In the genomic region with DNA sequence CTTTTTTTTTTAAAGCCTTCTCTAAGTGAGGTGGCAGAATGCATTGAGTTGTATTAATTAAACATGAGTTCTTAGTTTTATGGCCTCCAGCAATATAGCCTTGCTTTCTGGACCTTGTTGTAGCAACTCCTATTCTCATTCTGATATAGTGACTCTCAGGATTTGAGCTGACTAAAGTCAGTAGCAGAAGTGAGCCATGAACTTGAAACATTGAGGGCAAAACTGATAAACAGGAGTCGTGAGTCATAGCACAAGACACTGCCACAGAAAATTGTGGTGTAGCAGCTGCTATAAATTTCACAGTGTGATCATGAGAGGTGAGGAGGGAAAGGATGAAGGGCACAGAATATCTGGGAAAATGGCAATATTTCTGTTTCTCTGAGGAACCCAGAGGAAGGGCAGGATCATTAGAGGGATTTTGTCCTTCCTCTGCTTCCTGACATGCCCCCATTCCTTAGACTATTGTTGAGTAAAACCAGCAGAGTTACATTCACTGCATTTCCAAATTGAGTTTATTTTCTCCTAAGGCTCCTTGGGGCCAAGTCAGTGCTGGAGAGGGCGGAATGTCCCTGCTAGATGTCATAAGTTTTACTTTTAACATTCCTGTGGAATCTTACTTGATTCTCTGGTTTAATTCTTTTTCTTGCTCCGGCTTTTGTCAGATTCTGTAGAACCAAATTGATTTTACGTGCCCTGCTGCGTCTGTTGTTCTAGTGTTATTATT, we compare ENCODE assay signal across 1 cellular context.
TF ChIP-seq lines count a peak whose summit lies in the region.

No MANE protein-coding gene starts in this region.

TF ChIP-seq in K562, 482 proteins besides CTCF, POLR2A, EP300 and RAD21 (continued from another document):
- TF ChIP-seq, protein P1, sequence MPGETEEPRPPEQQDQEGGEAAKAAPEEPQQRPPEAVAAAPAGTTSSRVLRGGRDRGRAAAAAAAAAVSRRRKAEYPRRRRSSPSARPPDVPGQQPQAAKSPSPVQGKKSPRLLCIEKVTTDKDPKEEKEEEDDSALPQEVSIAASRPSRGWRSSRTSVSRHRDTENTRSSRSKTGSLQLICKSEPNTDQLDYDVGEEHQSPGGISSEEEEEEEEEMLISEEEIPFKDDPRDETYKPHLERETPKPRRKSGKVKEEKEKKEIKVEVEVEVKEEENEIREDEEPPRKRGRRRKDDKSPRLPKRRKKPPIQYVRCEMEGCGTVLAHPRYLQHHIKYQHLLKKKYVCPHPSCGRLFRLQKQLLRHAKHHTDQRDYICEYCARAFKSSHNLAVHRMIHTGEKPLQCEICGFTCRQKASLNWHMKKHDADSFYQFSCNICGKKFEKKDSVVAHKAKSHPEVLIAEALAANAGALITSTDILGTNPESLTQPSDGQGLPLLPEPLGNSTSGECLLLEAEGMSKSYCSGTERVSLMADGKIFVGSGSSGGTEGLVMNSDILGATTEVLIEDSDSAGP (CRISPR knock-in tag; IDR thresholded peaks at IDR 0.05): no peak
- TF ChIP-seq HMG20A (CRISPR knock-in tag; conservative IDR thresholded peaks at IDR 0.05) (no peak), JUND (IDR thresholded peaks at IDR 0.05; ENCODE audit: borderline replicate concordance, low read depth, low read length) (peak; percentile 87), JUND (tag; IDR thresholded peaks at IDR 0.05; ENCODE audit: borderline replicate concordance, low read depth, low read length) (peak; percentile 82; the same call in 2 of the 3 replicates), TAF15 (IDR thresholded peaks at IDR 0.05; ENCODE audit: low read depth, low read length) (no peak), JUN (IDR thresholded peaks at IDR 0.05; ENCODE audit: borderline replicate concordance, low read depth, low read length) (0 out of 2 replicates have a peak, but pooled peaks have one; percentile 29), JUN (CRISPR knock-in tag; IDR thresholded peaks at IDR 0.05; ENCODE audit: borderline replicate concordance) (no peak), SMARCA4 (IDR thresholded peaks at IDR 0.05) (peak; percentile 68; the same call in 1 of the 2 replicates), SMARCC2 (IDR thresholded peaks at IDR 0.05; ENCODE audit: low read depth) (0 out of 2 replicates have a peak, but pooled peaks have one; percentile 24)
- TF ChIP-seq, protein P2, sequence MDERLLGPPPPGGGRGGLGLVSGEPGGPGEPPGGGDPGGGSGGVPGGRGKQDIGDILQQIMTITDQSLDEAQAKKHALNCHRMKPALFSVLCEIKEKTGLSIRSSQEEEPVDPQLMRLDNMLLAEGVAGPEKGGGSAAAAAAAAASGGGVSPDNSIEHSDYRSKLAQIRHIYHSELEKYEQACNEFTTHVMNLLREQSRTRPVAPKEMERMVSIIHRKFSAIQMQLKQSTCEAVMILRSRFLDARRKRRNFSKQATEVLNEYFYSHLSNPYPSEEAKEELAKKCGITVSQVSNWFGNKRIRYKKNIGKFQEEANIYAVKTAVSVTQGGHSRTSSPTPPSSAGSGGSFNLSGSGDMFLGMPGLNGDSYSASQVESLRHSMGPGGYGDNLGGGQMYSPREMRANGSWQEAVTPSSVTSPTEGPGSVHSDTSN (CRISPR knock-in tag; IDR thresholded peaks at IDR 0.05; ENCODE audit: low read depth): no peak
- TF ChIP-seq, protein P2 (tag; conservative IDR thresholded peaks at IDR 0.05; ENCODE audit: low read depth): 0 out of 2 replicates have a peak, but pooled peaks have one; percentile 17
